In the genomic region with DNA sequence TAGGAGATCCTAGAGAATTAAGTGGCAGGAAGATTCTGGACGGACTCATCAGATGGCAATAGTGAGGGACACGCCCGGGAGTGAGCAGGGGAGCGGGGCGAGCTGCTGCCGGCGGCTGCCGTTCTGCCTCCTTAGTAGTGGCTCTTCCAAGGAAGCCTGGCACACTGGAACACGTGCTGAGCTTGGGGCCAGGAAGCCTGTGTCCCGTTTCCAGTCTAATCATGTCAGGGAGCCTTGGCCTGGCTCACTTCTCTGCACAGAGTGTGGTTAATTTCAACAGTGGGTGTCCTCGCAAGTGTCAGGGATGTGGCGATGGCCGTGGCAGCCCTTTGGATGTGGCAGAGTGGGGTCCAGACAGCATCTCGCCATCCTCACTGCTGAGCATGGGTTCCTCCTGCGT, we compare ENCODE assay signal across 30 cellular contexts. TPM values are rescaled to one million over a fixed set of nuclear protein-coding genes. Genes with fewer than 3 reads are reported as not detected.
"Had no signal": no experiment of that assay in that cellular context is flagged by ENCODE, and none has a peak within 500 bp of the region (broad histone marks: within the 10 kb centered on the region; RNA-seq: fewer than 3 reads in every experiment).

No MANE protein-coding gene starts in this region.

- H3K4me1 ChIP-seq: left ventricle myocardium inferior, pancreas, psoas muscle, spleen, uterus had no signal

- H3K4me3 ChIP-seq: left ventricle myocardium inferior, lung, mucosa of descending colon, pancreas, psoas muscle, spleen, tibial nerve, uterus had no signal

- H3K27ac Mint-ChIP-seq: immature natural killer cell; mesothelial cell of epicardium; naive thymus-derived CD4-positive, alpha-beta T cell; natural killer cell treated with Interleukin-12 subunit alpha and Interleukin-12 subunit beta and Interleukin-15 and Interleukin-18, amount 100 ng/mL, for 72 hours; stimulated activated effector memory CD8-positive, alpha-beta T cell treated with anti-CD3 and anti-CD28 coated beads, Interleukin-12 subunit alpha, Interleukin-12 subunit beta, amount 100 ng/mL, for 72 hours; type B pancreatic cell had no signal

- H3K4me1 Mint-ChIP-seq: immature natural killer cell; mesothelial cell of epicardium; naive thymus-derived CD4-positive, alpha-beta T cell; stimulated activated naive CD8-positive, alpha-beta T cell treated with anti-CD3 and anti-CD28 coated beads, Interleukin-15, amount 100 ng/mL, for 72 hours had no signal

- H3K9me3 Mint-ChIP-seq: mesothelial cell of epicardium; naive thymus-derived CD4-positive, alpha-beta T cell; natural killer cell treated with Interleukin-12 subunit alpha and Interleukin-12 subunit beta and Interleukin-15 and Interleukin-18, amount 100 ng/mL, for 72 hours; stimulated activated effector memory CD8-positive, alpha-beta T cell treated with anti-CD3 and anti-CD28 coated beads, Interleukin-12 subunit alpha, Interleukin-12 subunit beta, amount 100 ng/mL, for 72 hours; stimulated activated naive CD8-positive, alpha-beta T cell treated with anti-CD3 and anti-CD28 coated beads, Interleukin-15, amount 100 ng/mL, for 72 hours; type B pancreatic cell had no signal

- H3K36me3 Mint-ChIP-seq: mesothelial cell of epicardium; natural killer cell treated with Interleukin-12 subunit alpha and Interleukin-12 subunit beta and Interleukin-15 and Interleukin-18, amount 100 ng/mL, for 72 hours; type B pancreatic cell had no signal

- H3K36me3 ChIP-seq: left ventricle myocardium inferior, pancreas, spleen, tibial nerve, uterus had no signal

- H3K9me3 ChIP-seq: left ventricle myocardium inferior, mucosa of descending colon, pancreas, psoas muscle, spleen, tibial nerve, uterus had no signal

- H3K27me3 Mint-ChIP-seq: naive thymus-derived CD4-positive, alpha-beta T cell; stimulated activated naive CD8-positive, alpha-beta T cell treated with anti-CD3 and anti-CD28 coated beads, Interleukin-15, amount 100 ng/mL, for 72 hours had no signal

- H3K4me3 Mint-ChIP-seq: immature natural killer cell; mesothelial cell of epicardium; naive thymus-derived CD4-positive, alpha-beta T cell; natural killer cell treated with Interleukin-12 subunit alpha and Interleukin-12 subunit beta and Interleukin-15 and Interleukin-18, amount 100 ng/mL, for 72 hours; stimulated activated effector memory CD8-positive, alpha-beta T cell treated with anti-CD3 and anti-CD28 coated beads, Interleukin-12 subunit alpha, Interleukin-12 subunit beta, amount 100 ng/mL, for 72 hours; stimulated activated naive CD8-positive, alpha-beta T cell treated with anti-CD3 and anti-CD28 coated beads, Interleukin-15, amount 100 ng/mL, for 72 hours; type B pancreatic cell had no signal

- H3K27me3 ChIP-seq: pancreas, tibial nerve, uterus had no signal

- DNase-seq: hypothalamus; immature natural killer cell; kidney; left ventricle myocardium inferior; mesendoderm; mucosa of descending colon; naive thymus-derived CD4-positive, alpha-beta T cell; nucleus accumbens; pancreas; posterior cingulate gyrus; psoas muscle; right cardiac atrium; small intestine; spleen; stimulated activated CD4-positive, alpha-beta T cell treated with anti-CD3 and anti-CD28 coated beads, Interleukin-4, amount 100 ng/mL, for 24 hours; stimulated activated naive CD4-positive, alpha-beta T cell treated with Interleukin-2 at 50 U/mL for 16 hours; stimulated activated naive CD8-positive, alpha-beta T cell treated with anti-CD3 and anti-CD28 coated beads, Interleukin-15, amount 100 ng/mL, for 72 hours; substantia nigra; uterus had no signal

- H3K27ac ChIP-seq: left ventricle myocardium inferior, pancreas, psoas muscle, spleen, tibial nerve, uterus had no signal

- ATAC-seq: mucosa of descending colon; naive thymus-derived CD4-positive, alpha-beta T cell; natural killer cell treated with Interleukin-12 subunit alpha and Interleukin-12 subunit beta and Interleukin-15 and Interleukin-18, amount 100 ng/mL, for 72 hours; pancreas; psoas muscle; right cardiac atrium; sciatic nerve; stimulated activated effector memory CD8-positive, alpha-beta T cell treated with anti-CD3 and anti-CD28 coated beads, Interleukin-12 subunit alpha, Interleukin-12 subunit beta, amount 100 ng/mL, for 72 hours; stimulated activated naive CD8-positive, alpha-beta T cell treated with anti-CD3 and anti-CD28 coated beads, Interleukin-15, amount 100 ng/mL, for 72 hours had no signal

RNA-seq across cellular contexts. Expression of a gene that starts 16.5 kb away (rescaled TPM):
- total RNA-seq: left ventricle myocardium inferior, mesothelial cell of epicardium, myocyte, osteoblast, psoas muscle, renal cortical epithelial cell, right cardiac atrium, sciatic nerve, tibial nerve, ureter had no signal
- polyA plus RNA-seq: immature natural killer cell, psoas muscle, right cardiac atrium had no signal

RNA-seq across cellular contexts. Expression of a gene that starts 39.1 kb away (rescaled TPM):
- total RNA-seq: myocyte had no signal
